8 cellular contexts compared by ENCODE assay signal in the genomic region with DNA sequence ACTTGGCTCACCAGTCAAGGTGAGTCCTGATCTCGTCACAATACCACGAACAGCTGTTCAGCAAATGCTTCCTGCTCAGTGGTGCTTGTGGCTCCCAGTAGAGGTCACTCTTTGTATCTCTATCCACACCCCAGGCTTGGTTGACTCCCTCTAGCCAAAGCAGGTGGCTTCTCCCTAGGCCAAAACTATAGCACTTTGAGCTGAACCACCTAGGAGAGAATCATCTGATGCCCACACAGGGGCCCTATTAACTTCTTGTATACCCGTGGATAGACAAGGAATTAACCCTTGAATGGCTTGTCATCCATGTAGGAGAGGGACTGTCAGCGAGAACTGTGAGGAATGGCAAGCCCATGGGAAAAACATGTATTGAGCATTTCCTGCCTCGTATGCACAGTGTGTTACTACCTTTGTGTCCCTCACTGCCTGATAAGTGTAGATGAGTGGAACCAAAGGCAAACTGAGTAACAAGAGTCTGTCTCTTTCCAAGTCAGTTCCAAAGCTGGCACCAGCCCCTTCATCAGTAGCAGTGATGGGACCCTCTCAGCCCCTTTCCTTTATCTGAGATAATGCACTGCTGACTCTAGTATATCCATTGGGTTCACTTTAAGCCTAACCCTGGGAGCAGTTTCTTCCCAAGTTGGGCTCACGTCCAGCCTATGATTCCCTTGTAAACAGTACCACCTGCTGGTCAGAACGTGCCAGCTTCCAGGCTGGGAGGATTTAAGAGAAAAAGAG. TPM values are rescaled to one million over a fixed set of nuclear protein-coding genes. Genes with fewer than 3 reads are reported as not detected.
A peak's percentile ranks its signal among the peaks of the same experiment; 100 is the strongest.
DNase-seq lines count a peak whose midpoint lies in the region; ATAC-seq, FAIRE-seq and TF ChIP-seq lines count a peak whose summit lies in the region.

No MANE protein-coding gene starts in this region.

- no peaks in the 10 kb centered on the region for H3F3A ChIP-seq in OCI-LY1 (ENCODE audit: insufficient read depth, low read length)

- H3K36me3 ChIP-seq in OCI-LY1 (ENCODE audit: insufficient read depth, low read length) (peaks cover 38% of the 10 kb centered on the region; the same call in 1 of the 2 replicates), esophagus squamous epithelium (peaks cover 0 to 33% (median 6%) of the 10 kb centered on the region in 3 donors)

- H3K4me1 ChIP-seq in OCI-LY1 (ENCODE audit: insufficient read depth, low read length, severe bottlenecking): no peaks in the 10 kb centered on the region
- H3K4me1 ChIP-seq in esophagus squamous epithelium: peaks cover 0 to 53% (median 29%) of the 10 kb centered on the region in 3 donors

- H2AFZ ChIP-seq in OCI-LY1 (ENCODE audit: low read length): no peak overlapping the region

- ATAC-seq in GM18502 (IDR thresholded peaks at IDR 0.05; ENCODE audit: poor library complexity, unreplicated experiment) (peak; percentile 58), natural killer cell (peak; percentile 75 to 84 (median 82))

- H3K36me3 Mint-ChIP-seq in natural killer cell: no peaks in the 10 kb centered on the region

- H3K9me2 ChIP-seq in OCI-LY1 (ENCODE audit: low read depth, low read length): no peaks in the 10 kb centered on the region

- TF ChIP-seq CTCF in OCI-LY1 (IDR thresholded peaks at IDR 0.05; ENCODE audit: low read length) (peak; percentile 88), esophagus squamous epithelium (IDR thresholded peaks at IDR 0.05) (peak; percentile 73 to 92 (median 86)), natural killer cell (IDR thresholded peaks at IDR 0.05) (peak; percentile 69)

- H3K4me3 Mint-ChIP-seq in natural killer cell: no peak overlapping the region

- H3K9me3 ChIP-seq in OCI-LY1 (ENCODE audit: low read length) (no peaks in the 10 kb centered on the region), esophagus squamous epithelium (no peaks in the 10 kb centered on the region)

- H3K27me3 ChIP-seq in OCI-LY1 (ENCODE audit: insufficient read depth, low read length) (no peaks in the 10 kb centered on the region), esophagus squamous epithelium (no peaks in the 10 kb centered on the region)

- intact Hi-C loops in esophagus squamous epithelium (cut with DNase I): loop anchor here (10.0 kb wide), 1 partner anchor 275 kb away; no protein-coding TSS in a partner anchor
- intact Hi-C loops in natural killer cell (cut with micrococcal nuclease): loop anchor here (1.0 to 5.0 kb wide), 4 partner anchors 43 to 154 kb away; partner anchors contain the start of genes EIF2S2 and RALY

- no peak overlapping the region for H3K4me2 ChIP-seq in OCI-LY1 (ENCODE audit: low read length)

- H3K27ac Mint-ChIP-seq in natural killer cell: peak overlapping the region; percentile 81 to 82

- DNase-seq in HuH-7 (ENCODE audit: low spot score) (peak; percentile 93), esophagus squamous epithelium (lab: John Stamatoyannopoulos, UW) (no peak), natural killer cell (peak; percentile 39), superior temporal gyrus (ENCODE audit: extremely low spot score) (peak; percentile 98)
- DNase-seq in activated T-cell treated with anti-CD3 and anti-CD28 coated beads, Interleukin-2, amount 50 U/mL, for 1 hour: peak; percentile 65

- H4K20me1 ChIP-seq in OCI-LY1 (ENCODE audit: insufficient read depth, low read length): no peaks in the 10 kb centered on the region

- H3K4me1 Mint-ChIP-seq in natural killer cell: peaks cover 54 to 65% of the 10 kb centered on the region in 2 donors

- H3K9me3 Mint-ChIP-seq in natural killer cell: no peaks in the 10 kb centered on the region

- no peak overlapping the region for H3K27ac ChIP-seq in OCI-LY1 (ENCODE audit: low read depth, low read length, poor library complexity, severe bottlenecking)
- H3K27ac ChIP-seq in esophagus squamous epithelium: peak overlapping the region in 2 of 4 donors; percentile 57 to 75

- H3K4me3 ChIP-seq in OCI-LY1 (ENCODE audit: low read depth, low read length, poor library complexity, severe bottlenecking) (no peak overlapping the region), esophagus squamous epithelium (no peak overlapping the region)

- WGBS in esophagus squamous epithelium, 2 donors: 23 to 26% methylated on average over 6 to 7 of the region's 7 CpGs

- no peak for TF ChIP-seq POLR2A in esophagus squamous epithelium (IDR thresholded peaks at IDR 0.05)

- H3K9ac ChIP-seq in OCI-LY1 (ENCODE audit: low read length): no peak overlapping the region

- no peaks in the 10 kb centered on the region for H3K27me3 Mint-ChIP-seq in natural killer cell (ENCODE audit: low read depth in 2 of 2)

- FAIRE-seq in A204.1 (lab: Jason Lieb, UNC): peak; percentile 82

- no peaks in the 10 kb centered on the region for H3K79me2 ChIP-seq in OCI-LY1 (ENCODE audit: insufficient read depth, low read length)

RNA-seq across cellular contexts. Expression of gene EIF2S2, which starts 42.5 kb away (rescaled TPM):
- 10 to 100 TPM; 39.0 to 79.3 (median 64.4) TPM for total RNA-seq in esophagus squamous epithelium
- 10 to 100 TPM; 17.6 to 20.0 (median 17.6) TPM for total RNA-seq in natural killer cell
